Comparison of ENCODE assay signal across 19 cellular contexts in the genomic region with DNA sequence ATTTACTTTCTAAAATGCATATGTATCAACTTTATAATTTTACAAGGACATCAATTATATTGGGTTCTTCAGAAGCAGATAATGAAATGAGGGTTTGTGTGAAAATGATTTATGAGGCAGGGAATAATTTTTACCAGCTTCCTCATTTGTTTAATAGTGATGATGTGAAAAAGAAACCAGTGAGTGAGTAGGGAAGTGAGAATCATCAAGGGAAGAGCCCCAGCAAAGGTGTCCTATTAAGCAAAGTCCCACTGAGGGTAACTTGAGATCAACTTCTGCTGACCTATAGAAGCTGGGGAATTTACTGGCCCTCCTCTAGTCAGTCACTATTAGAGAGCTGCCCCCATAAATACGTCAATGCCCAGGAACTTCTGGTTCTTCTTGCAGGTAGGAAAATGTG.
DNase-seq lines count a peak whose midpoint lies in the region; ATAC-seq and FAIRE-seq lines count a peak whose summit lies in the region.
"Had no signal": no experiment of that assay in that cellular context is flagged by ENCODE, and none has a peak within 500 bp of the region (broad histone marks: within the 10 kb centered on the region; RNA-seq: fewer than 3 reads in every experiment).

No MANE protein-coding gene starts in this region.

- H3K4me2 ChIP-seq in Karpas-422 (ENCODE audit: low read depth, low read length, poor library complexity, severe bottlenecking): peak overlapping the region; percentile 19

- no peaks in the 10 kb centered on the region for H4K20me1 ChIP-seq in Karpas-422 (ENCODE audit: insufficient read depth, low read depth, low read length)

- H3K4me3 ChIP-seq in Karpas-422 (ENCODE audit: low read length): no peak overlapping the region
- H3K4me3 ChIP-seq: adrenal gland, vagina had no signal

- no peak overlapping the region for H3K9ac ChIP-seq in Karpas-422 (ENCODE audit: low read length)

- no peaks in the 10 kb centered on the region for H3K36me3 ChIP-seq in Karpas-422 (ENCODE audit: insufficient read depth, low read length)
- H3K36me3 ChIP-seq: adrenal gland, vagina had no signal

- peaks cover 3% of the 10 kb centered on the region; the same call in 1 of the 2 replicates for H3K27me3 ChIP-seq in Karpas-422 (ENCODE audit: low read length)
- H3K27me3 ChIP-seq: adrenal gland, vagina had no signal

- no peaks in the 10 kb centered on the region for H3K9me3 Mint-ChIP-seq in activated naive CD4-positive, alpha-beta T cell treated with anti-CD3 and anti-CD28 coated beads for 36 hours

- H3K9me2 ChIP-seq in Karpas-422 (replicated peaks; ENCODE audit: insufficient read depth, low read length): no peaks in the 10 kb centered on the region

- H3K36me3 Mint-ChIP-seq in activated naive CD4-positive, alpha-beta T cell treated with anti-CD3 and anti-CD28 coated beads for 36 hours (ENCODE audit: low read depth): no peaks in the 10 kb centered on the region
- H3K36me3 Mint-ChIP-seq: natural killer cell; stimulated activated effector memory CD8-positive, alpha-beta T cell treated with anti-CD3 and anti-CD28 coated beads, Interleukin-12 subunit alpha, Interleukin-12 subunit beta, amount 100 ng/mL, for 72 hours had no signal

- FAIRE-seq in GM18507 (lab: Jason Lieb, UNC): peak; percentile 77

- no peak overlapping the region for H3K27ac Mint-ChIP-seq in activated naive CD4-positive, alpha-beta T cell treated with anti-CD3 and anti-CD28 coated beads for 36 hours
- H3K27ac Mint-ChIP-seq: activated B cell treated with CpG ODN at 0.5 μM for 24 hours; natural killer cell; stimulated activated effector memory CD8-positive, alpha-beta T cell treated with anti-CD3 and anti-CD28 coated beads, Interleukin-12 subunit alpha, Interleukin-12 subunit beta, amount 100 ng/mL, for 72 hours had no signal

- no peaks in the 10 kb centered on the region for H3K27me3 Mint-ChIP-seq in activated naive CD4-positive, alpha-beta T cell treated with anti-CD3 and anti-CD28 coated beads for 36 hours (ENCODE audit: low read depth)
- H3K27me3 Mint-ChIP-seq: activated B cell treated with CpG ODN at 0.5 μM for 24 hours had no signal

- H3K27ac ChIP-seq in Karpas-422 (ENCODE audit: low read length): no peak overlapping the region
- H3K27ac ChIP-seq: adrenal gland, epithelial cell of prostate, vagina had no signal

- peaks cover 21% of the 10 kb centered on the region for H3K4me1 ChIP-seq in Karpas-422 (ENCODE audit: low read length)
- H3K4me1 ChIP-seq: adrenal gland, vagina had no signal

- H3K79me2 ChIP-seq in Karpas-422 (ENCODE audit: low read length): no peaks in the 10 kb centered on the region

- ATAC-seq in GM21367 (IDR thresholded peaks at IDR 0.05; ENCODE audit: unreplicated experiment) (peak; percentile 78), HG02938 (IDR thresholded peaks at IDR 0.05; ENCODE audit: unreplicated experiment) (peak; percentile 92), HG03025 (IDR thresholded peaks at IDR 0.05; ENCODE audit: low FRiP score, unreplicated experiment) (no peak)
- ATAC-seq: left colon; natural killer cell; stimulated activated effector memory CD8-positive, alpha-beta T cell treated with anti-CD3 and anti-CD28 coated beads, Interleukin-12 subunit alpha, Interleukin-12 subunit beta, amount 100 ng/mL, for 72 hours had no signal

- no peak overlapping the region for H2AFZ ChIP-seq in Karpas-422 (ENCODE audit: low read length)

- H3K4me1 Mint-ChIP-seq in activated naive CD4-positive, alpha-beta T cell treated with anti-CD3 and anti-CD28 coated beads for 36 hours (ENCODE audit: low read depth): no peaks in the 10 kb centered on the region
- H3K4me1 Mint-ChIP-seq: natural killer cell; stimulated activated effector memory CD8-positive, alpha-beta T cell treated with anti-CD3 and anti-CD28 coated beads, Interleukin-12 subunit alpha, Interleukin-12 subunit beta, amount 100 ng/mL, for 72 hours had no signal

- DNase-seq in GM18507 (ENCODE audit: extremely low spot score, insufficient read length, low read depth): peak; percentile 15
- peak; percentile 75 for DNase-seq in Karpas-422
- DNase-seq in activated naive CD4-positive, alpha-beta T cell treated with anti-CD3 and anti-CD28 coated beads for 36 hours: no peak
- no peak for DNase-seq in RKO (ENCODE audit: low spot score)
- DNase-seq in SKM-1 (lab: John Stamatoyannopoulos, UW; ENCODE audit: unreplicated experiment): no peak
- DNase-seq: activated B cell treated with CpG ODN at 0.5 μM for 24 hours; adrenal gland; DMS79; left colon; natural killer cell; NCI-H2171 treated with DMSO at 0.1 percent for 48 hours; OCI-M1; stimulated activated CD4-positive, alpha-beta T cell treated with anti-CD3 and anti-CD28 coated beads, Interleukin-1b, Interleukin-23, amount 100 ng/mL, for 48 hours had no signal

- no peak overlapping the region for H3K4me3 Mint-ChIP-seq in activated naive CD4-positive, alpha-beta T cell treated with anti-CD3 and anti-CD28 coated beads for 36 hours
- H3K4me3 Mint-ChIP-seq: activated B cell treated with CpG ODN at 0.5 μM for 24 hours; natural killer cell; stimulated activated effector memory CD8-positive, alpha-beta T cell treated with anti-CD3 and anti-CD28 coated beads, Interleukin-12 subunit alpha, Interleukin-12 subunit beta, amount 100 ng/mL, for 72 hours had no signal

- H3K9me3 ChIP-seq in Karpas-422 (ENCODE audit: low read length): no peaks in the 10 kb centered on the region
- H3K9me3 ChIP-seq: adrenal gland, vagina had no signal

- CTCF ChIA-PET in activated naive CD4-positive, alpha-beta T cell treated with anti-CD3 and anti-CD28 coated beads for 36 hours (lab: Charles Lee): no interaction called here

- intact Hi-C loops in activated naive CD4-positive, alpha-beta T cell treated with anti-CD3 and anti-CD28 coated beads for 36 hours (cut with micrococcal nuclease): no loop called here

Comparison
In these comparisons a context has a peak if more than half of its experiments do, and no peak if none do; other contexts are left out.
1. DNase-seq: peak in GM18507 (single experiment) and Karpas-422 (single experiment); none in activated naive CD4-positive, alpha-beta T cell treated with anti-CD3 and anti-CD28 coated beads for 36 hours (single experiment), RKO (single experiment) and SKM-1 (single experiment).